In the genomic region with DNA sequence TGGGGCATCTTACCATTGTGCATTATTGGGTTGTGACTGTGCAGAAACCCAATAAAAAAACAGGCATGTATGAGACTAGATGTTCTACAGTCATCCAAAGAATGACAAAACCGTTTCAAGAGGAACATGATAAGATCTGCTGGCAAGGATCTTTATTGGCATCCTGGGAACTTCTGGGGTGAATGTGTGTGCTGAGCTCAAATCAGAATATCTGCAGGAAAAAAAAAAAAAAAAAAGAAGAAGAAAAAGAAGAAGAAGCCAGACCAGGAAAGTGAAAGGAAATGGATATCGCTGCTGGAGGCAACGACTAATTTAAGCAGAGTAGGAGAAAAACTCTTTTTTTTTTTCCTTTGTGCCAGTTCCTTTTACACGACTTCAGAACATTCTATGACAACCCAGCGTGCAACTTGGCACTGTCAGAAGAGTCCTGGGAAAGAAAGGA, we compare ENCODE assay signal across 17 cellular contexts.
A peak's percentile ranks its signal among the peaks of the same experiment; 100 is the strongest.
DNase-seq lines count a peak whose midpoint lies in the region; TF ChIP-seq lines count a peak whose summit lies in the region.
"Had no signal": no experiment of that assay in that cellular context is flagged by ENCODE, and none has a peak within 500 bp of the region (broad histone marks: within the 10 kb centered on the region; RNA-seq: fewer than 3 reads in every experiment).

No MANE protein-coding gene starts in this region.

- no peaks in the 10 kb centered on the region for H3K4me1 Mint-ChIP-seq in immature natural killer cell
- H3K4me1 Mint-ChIP-seq: brain had no signal

- 0 out of 2 replicates have a peak overlapping the region, but pooled peaks have one; percentile 14 for H3K4me3 ChIP-seq in AG10803 (ENCODE audit: low read length)
- no peak overlapping the region for H3K4me3 ChIP-seq in LNCaP clone FGC (ENCODE audit: low read depth, low read length)
- H3K4me3 ChIP-seq in astrocyte of the cerebellum (ENCODE audit: low read depth, low read length), result peak overlapping the region; percentile 17
- H3K4me3 ChIP-seq in effector memory CD4-positive, alpha-beta T cell (ENCODE audit: insufficient read depth, low read depth, low read length, poor library complexity, severe bottlenecking), result no peak overlapping the region
- no peak overlapping the region for H3K4me3 ChIP-seq in ovary
- H3K4me3 ChIP-seq: BLaER1 treated with 17β-estradiol and CSF1 and Interleukin-3, amounts not matched to agents 10 nM and 100 nM; SJSA1; spleen had no signal

- peaks cover 0 to 7% (median 4%) of the 10 kb centered on the region in 6 donors for H3K9me3 Mint-ChIP-seq in immature natural killer cell

- intact Hi-C loops in ovary (cut with DNase I), result no loop called here

- TF ChIP-seq CTCF in AG10803 (conservative IDR thresholded peaks at IDR 0.05; ENCODE audit: low read length), result no peak
- TF ChIP-seq CTCF in LNCaP clone FGC (IDR thresholded peaks at IDR 0.05; ENCODE audit: control insufficient read depth, extremely low read depth, insufficient read depth), result no peak
- TF ChIP-seq CTCF in astrocyte of the cerebellum (IDR thresholded peaks at IDR 0.05; ENCODE audit: low read depth, low read length, missing control alignments), result no peak
- TF ChIP-seq CTCF in ovary (IDR thresholded peaks at IDR 0.05), result no peak

- no peaks in the 10 kb centered on the region for H3K36me3 Mint-ChIP-seq in immature natural killer cell
- H3K36me3 Mint-ChIP-seq: brain had no signal

- WGBS in ovary, 3 donors, result 55 to 64% (median 61%) methylated on average over 5 of the region's 5 CpGs

- no peaks in the 10 kb centered on the region for H3K4me1 ChIP-seq in effector memory CD4-positive, alpha-beta T cell (ENCODE audit: control insufficient read depth, insufficient read depth, low read length, poor library complexity, severe bottlenecking)
- no peaks in the 10 kb centered on the region for H3K4me1 ChIP-seq in ovary (ENCODE audit: insufficient read depth)
- H3K4me1 ChIP-seq: SJSA1 had no signal

- no peaks in the 10 kb centered on the region for H3K9me3 ChIP-seq in effector memory CD4-positive, alpha-beta T cell (ENCODE audit: control insufficient read depth, low read length)
- H3K9me3 ChIP-seq in ovary, result no peaks in the 10 kb centered on the region
- H3K9me3 ChIP-seq: SJSA1 had no signal

- TF ChIP-seq POLR2A in ovary (IDR thresholded peaks at IDR 0.05), result no peak

- H3K4me3 Mint-ChIP-seq in immature natural killer cell, result no peak overlapping the region
- H3K4me3 Mint-ChIP-seq: activated T-cell treated with anti-CD3 and anti-CD28 coated beads, Interleukin-2, amount 50 U/mL, for 24 hours had no signal

- no peaks in the 10 kb centered on the region for H3K27me3 ChIP-seq in effector memory CD4-positive, alpha-beta T cell (replicated peaks; ENCODE audit: control insufficient read depth, insufficient read depth, low read length, poor library complexity, severe bottlenecking)
- H3K27me3 ChIP-seq in ovary, result no peaks in the 10 kb centered on the region
- H3K27me3 ChIP-seq: BLaER1 treated with 17β-estradiol and CSF1 and Interleukin-3, amounts not matched to agents 10 nM and 100 nM; SJSA1; spleen had no signal

- DNase-seq in AG10803 (ENCODE audit: low read depth) (peak; percentile 72), LNCaP clone FGC (ENCODE audit: low read depth) (peak; percentile 22), astrocyte of the cerebellum (ENCODE audit: low read depth) (peak; percentile 27), iris pigment epithelial cell (ENCODE audit: low read depth) (peak; percentile 60), SHP77 (lab: John Stamatoyannopoulos, UW) (no peak), immature natural killer cell (no peak), ovary (no peak)
- no peak for DNase-seq in effector memory CD4-positive, alpha-beta T cell
- DNase-seq: activated CD4-positive, CD25-positive, alpha-beta regulatory T cell treated with anti-CD3 and anti-CD28 coated beads, Interleukin-2, amount 50 U/mL, for 72 hours; activated T-cell treated with anti-CD3 and anti-CD28 coated beads, Interleukin-2, amount 50 U/mL, for 24 hours; islet precursor cell; NCI-H1092; NCI-H510A treated with DMSO at 0.1 percent for 48 hours; spleen had no signal

- in situ Hi-C loops in astrocyte of the cerebellum (cut with HindIII; ENCODE audit: low sequenced_read_pairs), result no loop called here

- H3K27me3 Mint-ChIP-seq in immature natural killer cell (ENCODE audit: low read depth in 3 of 3), result peaks cover 0 to 4% (median 0%) of the 10 kb centered on the region in 3 donors

- no peak overlapping the region for H3K27ac Mint-ChIP-seq in immature natural killer cell
- H3K27ac Mint-ChIP-seq: activated T-cell treated with anti-CD3 and anti-CD28 coated beads, Interleukin-2, amount 50 U/mL, for 24 hours; brain had no signal

- H3K36me3 ChIP-seq in effector memory CD4-positive, alpha-beta T cell (ENCODE audit: control insufficient read depth, insufficient read depth, low read length), result no peaks in the 10 kb centered on the region
- H3K36me3 ChIP-seq in ovary, result no peaks in the 10 kb centered on the region
- H3K36me3 ChIP-seq: BLaER1 treated with 17β-estradiol and CSF1 and Interleukin-3, amounts not matched to agents 10 nM and 100 nM; SJSA1; spleen had no signal

- H3K27ac ChIP-seq in effector memory CD4-positive, alpha-beta T cell (ENCODE audit: insufficient read depth, low read length, poor library complexity, severe bottlenecking), result no peak overlapping the region
- H3K27ac ChIP-seq in ovary, result no peak overlapping the region
- H3K27ac ChIP-seq: BLaER1 treated with 17β-estradiol and CSF1 and Interleukin-3, amounts not matched to agents 10 nM and 100 nM; SJSA1; spleen had no signal

- TF ChIP-seq EP300 in ovary (IDR thresholded peaks at IDR 0.05), result no peak

Comparison
In these comparisons a context has a peak if more than half of its experiments do, and no peak if none do; other contexts are left out.
1. DNase-seq: peak in AG10803 (single experiment), LNCaP clone FGC (single experiment), astrocyte of the cerebellum (single experiment) and iris pigment epithelial cell (single experiment); none in effector memory CD4-positive, alpha-beta T cell (0 of 3), SHP77 (0 of 2), immature natural killer cell (0 of 3) and ovary (0 of 5).
2. H3K4me3 ChIP-seq: peak in AG10803 (single experiment) and astrocyte of the cerebellum (single experiment); none in LNCaP clone FGC (single experiment), effector memory CD4-positive, alpha-beta T cell (single experiment) and ovary (single experiment).